ENCODE assay signal across 23 cellular contexts in genomic region chr10:44378626-44379025, GRCh38. TPM values are rescaled to one million over a fixed set of nuclear protein-coding genes. Genes with fewer than 3 reads are reported as not detected.
"Had no signal": no experiment of that assay in that cellular context is flagged by ENCODE, and none has a peak within 500 bp of the region (broad histone marks: within the 10 kb centered on the region; RNA-seq: fewer than 3 reads in every experiment).

No MANE protein-coding gene starts in this region.

- ATAC-seq: heart left ventricle; left lobe of liver; lower lobe of right lung; natural killer cell; pancreas; right lobe of liver; stimulated activated naive B cell treated with anti-CD40 and anti-IgM and Interleukin-4, amounts not matched to agents 10 μg/mL and 1 μg/mL and 100 μg/mL, for 72 hours; stimulated activated naive CD8-positive, alpha-beta T cell treated with anti-CD3 and anti-CD28 coated beads, Interleukin-15, amount 100 ng/mL, for 72 hours had no signal

- H3K9me3 ChIP-seq: heart left ventricle, lower lobe of right lung, pancreas, prostate gland, right lobe of liver, thoracic aorta, uterus had no signal

- H3K36me3 ChIP-seq: prostate gland, right lobe of liver, uterus had no signal

- H3K27me3 ChIP-seq: pancreas, right lobe of liver, uterus had no signal

- DNase-seq: cortex of kidney; effector CD8-positive, alpha-beta T cell; foreskin melanocyte; hippocampal formation; kidney glomerular epithelial cell; lower lobe of right lung; natural killer cell; occipital lobe; right lobe of liver; stimulated activated CD4-positive, alpha-beta T cell treated with anti-CD3 and anti-CD28 coated beads, Interleukin-2, amount 100 ng/mL, for 24 hours; stimulated activated CD4-positive, alpha-beta T cell treated with anti-CD3 and anti-CD28 coated beads, Interleukin-4, amount 100 ng/mL, for 4 hours; stimulated activated naive B cell treated with anti-CD40 and anti-IgM and Interleukin-4, amounts not matched to agents 10 μg/mL and 1 μg/mL and 100 μg/mL, for 72 hours; stimulated activated naive CD8-positive, alpha-beta T cell treated with anti-CD3 and anti-CD28 coated beads, Interleukin-15, amount 100 ng/mL, for 72 hours; trophoblast cell; uterus had no signal

- H3K27ac Mint-ChIP-seq: memory B cell; mesothelial cell of epicardium; natural killer cell; stimulated activated naive B cell treated with anti-CD40 and anti-IgM and Interleukin-4, amounts not matched to agents 10 μg/mL and 1 μg/mL and 100 μg/mL, for 72 hours; stimulated activated naive CD8-positive, alpha-beta T cell treated with anti-CD3 and anti-CD28 coated beads, Interleukin-15, amount 100 ng/mL, for 72 hours had no signal

- H3K4me1 ChIP-seq: lower lobe of right lung, prostate gland, right lobe of liver had no signal

- H3K27ac ChIP-seq: dorsolateral prefrontal cortex, heart left ventricle, lower lobe of right lung, pancreas, prostate gland, right lobe of liver, thoracic aorta had no signal

- H3K4me3 ChIP-seq: dorsolateral prefrontal cortex, heart left ventricle, lower lobe of right lung, pancreas, prostate gland, right lobe of liver, thoracic aorta, uterus had no signal

- H3K4me3 Mint-ChIP-seq: memory B cell; mesothelial cell of epicardium; natural killer cell; stimulated activated naive B cell treated with anti-CD40 and anti-IgM and Interleukin-4, amounts not matched to agents 10 μg/mL and 1 μg/mL and 100 μg/mL, for 72 hours; stimulated activated naive CD8-positive, alpha-beta T cell treated with anti-CD3 and anti-CD28 coated beads, Interleukin-15, amount 100 ng/mL, for 72 hours had no signal

- H3K9me3 Mint-ChIP-seq: memory B cell; mesothelial cell of epicardium; natural killer cell; stimulated activated naive B cell treated with anti-CD40 and anti-IgM and Interleukin-4, amounts not matched to agents 10 μg/mL and 1 μg/mL and 100 μg/mL, for 72 hours; stimulated activated naive CD8-positive, alpha-beta T cell treated with anti-CD3 and anti-CD28 coated beads, Interleukin-15, amount 100 ng/mL, for 72 hours had no signal

- H3K36me3 Mint-ChIP-seq: memory B cell; mesothelial cell of epicardium; natural killer cell; stimulated activated naive B cell treated with anti-CD40 and anti-IgM and Interleukin-4, amounts not matched to agents 10 μg/mL and 1 μg/mL and 100 μg/mL, for 72 hours had no signal

- H3K4me1 Mint-ChIP-seq: memory B cell; natural killer cell; stimulated activated naive B cell treated with anti-CD40 and anti-IgM and Interleukin-4, amounts not matched to agents 10 μg/mL and 1 μg/mL and 100 μg/mL, for 72 hours; stimulated activated naive CD8-positive, alpha-beta T cell treated with anti-CD3 and anti-CD28 coated beads, Interleukin-15, amount 100 ng/mL, for 72 hours had no signal

RNA-seq across cellular contexts. Expression of gene CXCL12, which starts 6.3 kb away (rescaled TPM):
- total RNA-seq: natural killer cell had no signal
